ENCODE assay signal across 8 cellular contexts in genomic region chr22:26579331-26579886, GRCh38. TPM values are rescaled to one million over a fixed set of nuclear protein-coding genes. Genes with fewer than 3 reads are reported as not detected.
DNase-seq lines count a peak whose midpoint lies in the region; ATAC-seq lines count a peak whose summit lies in the region.

No MANE protein-coding gene starts in this region.

- H3K27ac Mint-ChIP-seq in CD8-positive, alpha-beta memory T cell, result peak overlapping the region; percentile 64 to 98 (median 92)
- H3K27ac Mint-ChIP-seq in T-helper 1 cell treated with Interleukin-12 subunit alpha and Interleukin-12 subunit beta and Interleukin-4 antibody, amounts not matched to agents 30 μg/mL and 1 μg/mL, for 36 hours, result peak overlapping the region; percentile 87
- H3K27ac Mint-ChIP-seq in central memory CD8-positive, alpha-beta T cell (ENCODE audit: low read depth), result peak overlapping the region; percentile 79

- H3K36me3 Mint-ChIP-seq in CD8-positive, alpha-beta memory T cell, result peaks cover 0 to 52% (median 5%) of the 10 kb centered on the region in 3 donors
- peaks cover 41% of the 10 kb centered on the region for H3K36me3 Mint-ChIP-seq in T-helper 1 cell treated with Interleukin-12 subunit alpha and Interleukin-12 subunit beta and Interleukin-4 antibody, amounts not matched to agents 30 μg/mL and 1 μg/mL, for 36 hours (ENCODE audit: low read depth)
- peaks cover 49% of the 10 kb centered on the region for H3K36me3 Mint-ChIP-seq in central memory CD8-positive, alpha-beta T cell (ENCODE audit: insufficient read depth)

- POLR2A ChIA-PET in CD8-positive, alpha-beta memory T cell (lab: Charles Lee), result interaction anchor here (0.6 kb wide), 1 partner anchor 64 kb away, joined by 8 read pairs; no protein-coding TSS in a partner anchor

- peak; percentile 71 for ATAC-seq in HG02610 (IDR thresholded peaks at IDR 0.05; ENCODE audit: unreplicated experiment)
- ATAC-seq in central memory CD8-positive, alpha-beta T cell (replicated peaks; ENCODE audit: extremely low read depth, poor library complexity, severe bottlenecking), result peak; percentile 93

- H3K4me1 Mint-ChIP-seq in CD8-positive, alpha-beta memory T cell, result peaks cover 72 to 84% (median 76%) of the 10 kb centered on the region in 3 donors
- peaks cover 52% of the 10 kb centered on the region for H3K4me1 Mint-ChIP-seq in T-helper 1 cell treated with Interleukin-12 subunit alpha and Interleukin-12 subunit beta and Interleukin-4 antibody, amounts not matched to agents 30 μg/mL and 1 μg/mL, for 36 hours (ENCODE audit: low read depth)
- H3K4me1 Mint-ChIP-seq in central memory CD8-positive, alpha-beta T cell, result peaks cover 66% of the 10 kb centered on the region

- peak; percentile 39 to 73 (median 67) for DNase-seq in CD8-positive, alpha-beta memory T cell
- DNase-seq in central memory CD8-positive, alpha-beta T cell (ENCODE audit: low spot score in 2 of 2), result peak; percentile 33 to 41
- peak; percentile 30 for DNase-seq in stimulated activated CD8-positive, alpha-beta memory T cell treated with anti-CD3 and anti-CD28 coated beads, Interleukin-4, amount 100 ng/mL, for 24 hours (ENCODE audit: low read depth)
- DNase-seq in cerebellar cortex (ENCODE audit: low spot score), result no peak
- no peak for DNase-seq in NCI-H510A treated with DMSO at 0.1 percent for 48 hours (lab: John Stamatoyannopoulos, UW)
- no peak for DNase-seq in epidermal melanocyte (ENCODE audit: insufficient read length, low spot score)

- peaks cover 53% of the 10 kb centered on the region for H3K4me1 ChIP-seq in CD8-positive, alpha-beta memory T cell (ENCODE audit: insufficient read depth, low read length)

- H3K27ac ChIP-seq in CD8-positive, alpha-beta memory T cell (ENCODE audit: low read depth, low read length), result peak overlapping the region; percentile 27

- no peaks in the 10 kb centered on the region for H3K27me3 ChIP-seq in CD8-positive, alpha-beta memory T cell (ENCODE audit: insufficient read depth, low read length, poor library complexity, severe bottlenecking)

- peaks cover 0 to 2% of the 10 kb centered on the region in 2 donors for H3K27me3 Mint-ChIP-seq in CD8-positive, alpha-beta memory T cell
- H3K27me3 Mint-ChIP-seq in T-helper 1 cell treated with Interleukin-12 subunit alpha and Interleukin-12 subunit beta and Interleukin-4 antibody, amounts not matched to agents 30 μg/mL and 1 μg/mL, for 36 hours (ENCODE audit: low read depth), result no peaks in the 10 kb centered on the region
- H3K27me3 Mint-ChIP-seq in central memory CD8-positive, alpha-beta T cell, result no peaks in the 10 kb centered on the region

- no peaks in the 10 kb centered on the region for H3K9me3 Mint-ChIP-seq in CD8-positive, alpha-beta memory T cell
- H3K9me3 Mint-ChIP-seq in T-helper 1 cell treated with Interleukin-12 subunit alpha and Interleukin-12 subunit beta and Interleukin-4 antibody, amounts not matched to agents 30 μg/mL and 1 μg/mL, for 36 hours, result no peaks in the 10 kb centered on the region
- no peaks in the 10 kb centered on the region for H3K9me3 Mint-ChIP-seq in central memory CD8-positive, alpha-beta T cell

- no peaks in the 10 kb centered on the region for H3K9me3 ChIP-seq in CD8-positive, alpha-beta memory T cell (ENCODE audit: low read length)

- peaks cover 8% of the 10 kb centered on the region for H3K36me3 ChIP-seq in CD8-positive, alpha-beta memory T cell (ENCODE audit: insufficient read depth, low read length)

- peak overlapping the region; percentile 43 to 84 (median 76) for H3K4me3 Mint-ChIP-seq in CD8-positive, alpha-beta memory T cell
- H3K4me3 Mint-ChIP-seq in T-helper 1 cell treated with Interleukin-12 subunit alpha and Interleukin-12 subunit beta and Interleukin-4 antibody, amounts not matched to agents 30 μg/mL and 1 μg/mL, for 36 hours, result peak overlapping the region; percentile 79
- H3K4me3 Mint-ChIP-seq in central memory CD8-positive, alpha-beta T cell, result peak overlapping the region; percentile 62

- CTCF ChIA-PET in CD8-positive, alpha-beta memory T cell (lab: Charles Lee), result interaction anchor here (1.0 to 1.6 kb wide), 3 partner anchors 9 to 21 kb away, joined by 3 read pairs; no protein-coding TSS in a partner anchor

- peak overlapping the region; percentile 53 for H3K4me3 ChIP-seq in CD8-positive, alpha-beta memory T cell (ENCODE audit: low read length)

RNA-seq across cellular contexts. Expression of gene TPST2, which starts 10.5 kb away (rescaled TPM):
- 10 to 100 TPM; 36.7 to 37.3 TPM for total RNA-seq in CD8-positive, alpha-beta memory T cell
- 201 TPM for polyA plus RNA-seq in CD8-positive, alpha-beta memory T cell

RNA-seq across cellular contexts. Expression of gene CRYBB1, which starts 38.4 kb away (rescaled TPM):
- not detected for total RNA-seq in CD8-positive, alpha-beta memory T cell
- not detected for polyA plus RNA-seq in CD8-positive, alpha-beta memory T cell

RNA-seq across cellular contexts. Expression of gene CRYBA4, which starts 42.4 kb away (rescaled TPM):
- total RNA-seq in CD8-positive, alpha-beta memory T cell, result not detected
- not detected for polyA plus RNA-seq in CD8-positive, alpha-beta memory T cell

Comparison
In these comparisons a context has a peak if more than half of its experiments do, and no peak if none do; other contexts are left out.
1. DNase-seq: peak in CD8-positive, alpha-beta memory T cell (5 of 5), central memory CD8-positive, alpha-beta T cell (2 of 2) and stimulated activated CD8-positive, alpha-beta memory T cell treated with anti-CD3 and anti-CD28 coated beads, Interleukin-4, amount 100 ng/mL, for 24 hours (single experiment); none in cerebellar cortex (single experiment), NCI-H510A treated with DMSO at 0.1 percent for 48 hours (single experiment) and epidermal melanocyte (single experiment).
2. Peak in every context shown above with its lines, with median percentiles within 50 percentile points of each other: H3K27ac Mint-ChIP-seq and H3K4me3 Mint-ChIP-seq.